ENCODE assay signal across 16 cellular contexts in genomic region chr6:169591616-169592015, GRCh38.
"Had no signal": no experiment of that assay in that cellular context is flagged by ENCODE, and none has a peak within 500 bp of the region (broad histone marks: within the 10 kb centered on the region; RNA-seq: fewer than 3 reads in every experiment).

No MANE protein-coding gene starts in this region.

- H3K27ac ChIP-seq: epithelial cell of prostate, esophagus squamous epithelium, foreskin keratinocyte, hepatocyte, neutrophil, ovary, thoracic aorta had no signal

- H3K4me2 ChIP-seq: hepatocyte had no signal

- DNase-seq: effector memory CD4-positive, alpha-beta T cell; esophagus squamous epithelium; foreskin keratinocyte; head of caudate nucleus; kidney glomerular epithelial cell; naive thymus-derived CD8-positive, alpha-beta T cell; ovary; right cardiac atrium; small intestine; stimulated activated CD4-positive, alpha-beta T cell treated with anti-CD3 and anti-CD28 coated beads, Interleukin-2, amount 100 ng/mL, for 48 hours; stimulated activated naive CD8-positive, alpha-beta T cell treated with anti-CD3 and anti-CD28 coated beads, Interleukin-15, Interleukin-2, amounts not matched to agents 100 U/mL and 50 U/mL, for 24 hours; trophoblast cell had no signal

- H2AFZ ChIP-seq: hepatocyte had no signal

- H3K9me3 ChIP-seq: esophagus squamous epithelium, neutrophil, ovary, thoracic aorta had no signal

- H3K4me3 ChIP-seq: esophagus squamous epithelium, hepatocyte, ovary, thoracic aorta had no signal

- H3K36me3 ChIP-seq: esophagus squamous epithelium, neutrophil, ovary, thoracic aorta had no signal

- H3K4me1 ChIP-seq: foreskin keratinocyte had no signal

- H3K27me3 Mint-ChIP-seq: naive thymus-derived CD8-positive, alpha-beta T cell had no signal

- H3K27me3 ChIP-seq: esophagus squamous epithelium, foreskin keratinocyte, hepatocyte, neutrophil, ovary had no signal

- H3K79me2 ChIP-seq: hepatocyte had no signal
